ENCODE assay signal across 12 cellular contexts in the genomic region with DNA sequence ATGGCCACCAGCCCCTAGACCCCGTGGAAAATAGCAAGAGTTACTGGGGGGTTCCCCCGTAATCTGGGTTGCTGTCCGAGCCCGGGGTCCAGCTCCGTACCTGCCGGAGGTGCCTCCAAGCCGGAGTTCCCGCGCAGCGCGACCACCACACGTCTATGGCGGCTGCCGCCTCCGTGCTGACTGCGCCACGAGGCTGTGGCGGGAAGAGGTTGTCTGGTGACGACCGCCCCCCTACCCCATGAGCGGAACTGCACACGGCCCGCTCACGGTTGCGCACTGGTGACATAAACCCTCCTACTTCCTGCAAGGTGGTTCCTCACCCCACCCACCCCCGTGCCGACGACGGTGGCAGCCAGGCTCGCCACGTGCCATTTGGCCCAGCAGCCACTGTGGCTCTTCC. TPM values are rescaled to one million over a fixed set of nuclear protein-coding genes. Genes with fewer than 3 reads are reported as not detected.
"Had no signal": no experiment of that assay in that cellular context is flagged by ENCODE, and none has a peak within 500 bp of the region (broad histone marks: within the 10 kb centered on the region; RNA-seq: fewer than 3 reads in every experiment).

A gene (minus strand): TSS at position 184 of the 400 bp plus-strand sequence. CDS start 2,518 bp downstream, outside the sequence.

- H3K4me3 ChIP-seq: GM23248, HAP-1 had no signal

- H3K9me3 ChIP-seq: HAP-1 had no signal

- H3K9ac ChIP-seq: GM23248, KMS-11 had no signal

- DNase-seq: GM23248, HFFc6, IMR-90, Karpas-422, KBM-7 had no signal

- H2AFZ ChIP-seq: GM23248 had no signal

- FAIRE-seq: H1, H54 had no signal

- H3K36me3 ChIP-seq: HAP-1 had no signal

- H3K27ac Mint-ChIP-seq: HFFc6 had no signal

- H3K4me1 ChIP-seq: HAP-1 had no signal

- H3K9me3 Mint-ChIP-seq: HFFc6 had no signal

- ATAC-seq: HCT116 had no signal

- H3K27ac ChIP-seq: GM23248, HL-60, KMS-11 had no signal

- H3K4me2 ChIP-seq: KMS-11 had no signal

- H3K4me3 Mint-ChIP-seq: HFFc6 had no signal

RNA-seq across cellular contexts. Expression of the gene that starts here (rescaled TPM):
- total RNA-seq: GM23248, HFFc6, HT1080, IMR-90 had no signal
- polyA plus RNA-seq: GM23248, IMR-90 had no signal
